ENCODE assay signal across 1 cellular context in genomic region chr10:29689001-29689400, GRCh38.
TF ChIP-seq lines count a peak whose summit lies in the region.

No MANE protein-coding gene starts in this region.

TF ChIP-seq in IMR-90, 13 proteins besides CTCF, POLR2A, EP300 and RAD21:
- 0 out of 2 replicates have a peak, but pooled peaks have one; percentile 38 for TF ChIP-seq FOS (IDR thresholded peaks at IDR 0.05; ENCODE audit: low read depth, low read length)
- no peak for TF ChIP-seq SMC3 (IDR thresholded peaks at IDR 0.05; ENCODE audit: low read depth, low read length)
- TF ChIP-seq BHLHE40 (IDR thresholded peaks at IDR 0.05; ENCODE audit: low read depth, low read length) = peak; percentile 12; the same call in 1 of the 2 replicates
